In genomic region chr2:38535745-38536506, GRCh38 we compare ENCODE assay signal across 8 cellular contexts.
DNase-seq lines count a peak whose midpoint lies in the region; ATAC-seq and TF ChIP-seq lines count a peak whose summit lies in the region.

No MANE protein-coding gene starts in this region.

- H3K27ac ChIP-seq in HUES6 (ENCODE audit: low read depth, low read length): no peak overlapping the region
- H3K27ac ChIP-seq in RWPE1: no peak overlapping the region
- H3K27ac ChIP-seq in gastroesophageal sphincter: peak overlapping the region in 3 of 4 donors; percentile 80 to 85 (median 82)
- H3K27ac ChIP-seq in substantia nigra (ENCODE audit: low read depth, low read length, poor library complexity, severe bottlenecking): no peak overlapping the region

- ATAC-seq in GM19324 (IDR thresholded peaks at IDR 0.05; ENCODE audit: low FRiP score, unreplicated experiment): peak; percentile 41
- peak; percentile 92 for ATAC-seq in gastroesophageal sphincter

- H3K27me3 ChIP-seq in HUES6 (ENCODE audit: control insufficient read depth, insufficient read depth, low read length) (peaks cover 14% of the 10 kb centered on the region), gastroesophageal sphincter (no peaks in the 10 kb centered on the region)

- peak in 11 of 14 donors; percentile 3 to 68 (median 27) for DNase-seq in C1 segment of cervical spinal cord (lab: John Stamatoyannopoulos, UW)
- peak; percentile 77 for DNase-seq in RWPE1 (ENCODE audit: low spot score)
- DNase-seq in activated gamma-delta T cell (lab: John Stamatoyannopoulos, UW): peak; percentile 58
- peak in 45 of 56 donors; percentile 10 to 85 (median 44) for DNase-seq in nucleus accumbens (lab: John Stamatoyannopoulos, UW)
- peak in 41 of 49 donors; percentile 9 to 80 (median 44) for DNase-seq in substantia nigra (lab: John Stamatoyannopoulos, UW)

- TF ChIP-seq POLR2A in gastroesophageal sphincter (IDR thresholded peaks at IDR 0.05): no peak

- H3K4me3 ChIP-seq in HUES6 (ENCODE audit: low read depth, low read length) (peak overlapping the region; percentile 78), gastroesophageal sphincter (peak overlapping the region; percentile 18 to 55)

- TF ChIP-seq CTCF in RWPE1 (conservative IDR thresholded peaks at IDR 0.05; ENCODE audit: low read depth) (peak; percentile 94), gastroesophageal sphincter (IDR thresholded peaks at IDR 0.05) (peak; percentile 91 to 95 (median 93))

- CTCF ChIA-PET in RWPE1 (lab: Yijun Ruan, JAX): interaction anchor here (0.5 to 1.1 kb wide), 18 partner anchors 14 to 250 kb away, joined by 3 to 5 read pairs (median 3); no protein-coding TSS in a partner anchor

- H3K9me3 ChIP-seq in HUES6 (ENCODE audit: control insufficient read depth, insufficient read depth, low read depth, low read length) (no peaks in the 10 kb centered on the region), gastroesophageal sphincter (no peaks in the 10 kb centered on the region)

- H3K4me1 ChIP-seq in HUES6 (ENCODE audit: control insufficient read depth, insufficient read depth, low read length) (peaks cover 36% of the 10 kb centered on the region; the same call in 1 of the 2 replicates), gastroesophageal sphincter (peaks cover 0 to 44% (median 7%) of the 10 kb centered on the region in 3 donors)

- POLR2A ChIA-PET in RWPE1 (lab: Yijun Ruan, JAX; ENCODE audit: low non-redundant PET): no interaction called here

- peak; percentile 31 for TF ChIP-seq EP300 in gastroesophageal sphincter (IDR thresholded peaks at IDR 0.05)

- 2 to 6% methylated on average over 7 to 14 of the region's 53 CpGs for WGBS in gastroesophageal sphincter (ENCODE audit: low coverage in 1 of 2), 2 donors

- no peaks in the 10 kb centered on the region for H3K36me3 ChIP-seq in HUES6 (ENCODE audit: control insufficient read depth, insufficient read depth, low read length)
- H3K36me3 ChIP-seq in gastroesophageal sphincter: no peaks in the 10 kb centered on the region

- peak overlapping the region; percentile 57 for H3K9ac ChIP-seq in HUES6 (ENCODE audit: low read length)

Comparison
In these comparisons a context has a peak if more than half of its experiments do, and no peak if none do; other contexts are left out.
1. DNase-seq: peak in every context shown above with its lines; median percentile 77 in RWPE1; 58 in activated gamma-delta T cell; 44 in nucleus accumbens; 44 in substantia nigra; 27 in C1 segment of cervical spinal cord.
2. H3K27ac ChIP-seq: peak in gastroesophageal sphincter (3 of 4); none in HUES6 (single experiment), RWPE1 (single experiment) and substantia nigra (single experiment).